9 cellular contexts compared by ENCODE assay signal in the genomic region with DNA sequence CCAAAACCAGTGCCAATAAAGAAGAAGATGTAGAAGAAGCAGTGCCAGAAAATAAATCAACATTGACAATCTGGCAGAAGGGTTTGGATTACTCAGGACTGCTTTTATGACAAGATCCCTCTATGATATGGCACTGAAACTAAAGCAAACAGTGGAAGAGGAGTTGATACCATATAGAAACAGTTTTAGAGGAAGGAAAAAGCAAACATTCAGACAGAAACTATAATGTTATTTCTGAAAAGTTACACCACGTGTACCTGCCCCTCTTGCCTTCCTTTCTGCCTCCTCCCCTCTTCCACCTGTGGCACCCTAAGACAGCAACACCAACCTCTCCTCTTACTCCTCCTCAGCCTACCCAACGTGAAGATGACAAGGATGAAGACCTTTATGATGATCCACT.
DNase-seq lines count a peak whose midpoint lies in the region; ATAC-seq lines count a peak whose summit lies in the region.
"Had no signal": no experiment of that assay in that cellular context is flagged by ENCODE, and none has a peak within 500 bp of the region (broad histone marks: within the 10 kb centered on the region; RNA-seq: fewer than 3 reads in every experiment).

No MANE protein-coding gene starts in this region.

- intact Hi-C loops in activated CD4-positive, alpha-beta T cell treated with anti-CD3 and anti-CD28 coated beads for 36 hours (cut with DNase I, micrococcal nuclease): loop anchor here (1.0 to 5.0 kb wide), 9 partner anchors 39 to 298 kb away; partner anchors contain the start of genes PBRM1 (in 1 of the 2), SFMBT1 (in 1 of the 2) and STIMATE (in 1 of the 2)

- ATAC-seq in activated CD4-positive, alpha-beta T cell treated with anti-CD3 and anti-CD28 coated beads for 36 hours: peak; percentile 73
- ATAC-seq in HG02642 (IDR thresholded peaks at IDR 0.05; ENCODE audit: poor library complexity, unreplicated experiment): peak; percentile 15
- peak; percentile 33 to 52 for ATAC-seq in naive thymus-derived CD8-positive, alpha-beta T cell

- H3K4me1 Mint-ChIP-seq in activated CD4-positive, alpha-beta T cell treated with anti-CD3 and anti-CD28 coated beads for 36 hours: peaks cover 47% of the 10 kb centered on the region
- H3K4me1 Mint-ChIP-seq in naive thymus-derived CD8-positive, alpha-beta T cell: peaks cover 24 to 52% (median 46%) of the 10 kb centered on the region in 4 donors

- POLR2A ChIA-PET in activated CD4-positive, alpha-beta T cell treated with anti-CD3 and anti-CD28 coated beads for 36 hours (lab: Charles Lee): interaction anchor here (1.3 kb wide), 1 partner anchor 89 kb away, joined by 3 read pairs; no protein-coding TSS in a partner anchor
- POLR2A ChIA-PET in naive thymus-derived CD8-positive, alpha-beta T cell (lab: Charles Lee): interaction anchor here (1.0 to 4.6 kb wide), 2 partner anchors 49 to 62 kb away, joined by 5 to 42 read pairs; partner anchors contain the start of gene SFMBT1

- peak overlapping the region; percentile 40 for H3K4me3 Mint-ChIP-seq in activated CD4-positive, alpha-beta T cell treated with anti-CD3 and anti-CD28 coated beads for 36 hours
- H3K4me3 Mint-ChIP-seq in naive thymus-derived CD8-positive, alpha-beta T cell: peak overlapping the region in 8 of 10 donors; percentile 2 to 83 (median 60)

- DNase-seq in activated CD4-positive, alpha-beta T cell treated with anti-CD3 and anti-CD28 coated beads for 36 hours: peak; percentile 31
- DNase-seq in activated CD4-positive, alpha-beta T cell treated with anti-CD3 and anti-CD28 coated beads for 1 hour: no peak
- DNase-seq in NAMALWA (ENCODE audit: low spot score) (peak; percentile 3), retina (no peak), NCI-H146 (lab: John Stamatoyannopoulos, UW) (no peak), NCI-H1048 (lab: John Stamatoyannopoulos, UW) (no peak)
- DNase-seq in naive thymus-derived CD8-positive, alpha-beta T cell: no peak
- DNase-seq: dermis blood vessel endothelial cell had no signal

- no peaks in the 10 kb centered on the region for H3K9me3 Mint-ChIP-seq in activated CD4-positive, alpha-beta T cell treated with anti-CD3 and anti-CD28 coated beads for 36 hours (ENCODE audit: low read depth)
- peaks cover 0 to 9% (median 4%) of the 10 kb centered on the region in 9 donors for H3K9me3 Mint-ChIP-seq in naive thymus-derived CD8-positive, alpha-beta T cell

- CTCF ChIA-PET in activated CD4-positive, alpha-beta T cell treated with anti-CD3 and anti-CD28 coated beads for 36 hours (lab: Charles Lee): interaction anchor here (1.0 to 2.4 kb wide), 3 partner anchors 12 to 162 kb away, joined by 3 to 7 read pairs (median 5); no protein-coding TSS in a partner anchor

- H3K36me3 Mint-ChIP-seq in activated CD4-positive, alpha-beta T cell treated with anti-CD3 and anti-CD28 coated beads for 36 hours (ENCODE audit: low read depth): peaks cover 2% of the 10 kb centered on the region
- H3K36me3 Mint-ChIP-seq in naive thymus-derived CD8-positive, alpha-beta T cell: peaks cover 0 to 13% (median 0%) of the 10 kb centered on the region in 3 donors

- H3K27ac Mint-ChIP-seq in activated CD4-positive, alpha-beta T cell treated with anti-CD3 and anti-CD28 coated beads for 36 hours: peak overlapping the region; percentile 95
- peak overlapping the region; percentile 65 to 95 (median 93) for H3K27ac Mint-ChIP-seq in naive thymus-derived CD8-positive, alpha-beta T cell

- no peaks in the 10 kb centered on the region for H3K27me3 Mint-ChIP-seq in activated CD4-positive, alpha-beta T cell treated with anti-CD3 and anti-CD28 coated beads for 36 hours
- no peaks in the 10 kb centered on the region for H3K27me3 Mint-ChIP-seq in naive thymus-derived CD8-positive, alpha-beta T cell

Comparison
In these comparisons a context has a peak if more than half of its experiments do, and no peak if none do; other contexts are left out.
1. DNase-seq: peak in activated CD4-positive, alpha-beta T cell treated with anti-CD3 and anti-CD28 coated beads for 36 hours (single experiment) and NAMALWA (single experiment); none in activated CD4-positive, alpha-beta T cell treated with anti-CD3 and anti-CD28 coated beads for 1 hour (single experiment), naive thymus-derived CD8-positive, alpha-beta T cell (0 of 10), retina (single experiment), NCI-H146 (single experiment) and NCI-H1048 (single experiment).
2. ATAC-seq: peak in every context shown above with its lines; median percentile 73 in activated CD4-positive, alpha-beta T cell treated with anti-CD3 and anti-CD28 coated beads for 36 hours; 42 in naive thymus-derived CD8-positive, alpha-beta T cell; 15 in HG02642.